8 cellular contexts compared by ENCODE assay signal in the genomic region with DNA sequence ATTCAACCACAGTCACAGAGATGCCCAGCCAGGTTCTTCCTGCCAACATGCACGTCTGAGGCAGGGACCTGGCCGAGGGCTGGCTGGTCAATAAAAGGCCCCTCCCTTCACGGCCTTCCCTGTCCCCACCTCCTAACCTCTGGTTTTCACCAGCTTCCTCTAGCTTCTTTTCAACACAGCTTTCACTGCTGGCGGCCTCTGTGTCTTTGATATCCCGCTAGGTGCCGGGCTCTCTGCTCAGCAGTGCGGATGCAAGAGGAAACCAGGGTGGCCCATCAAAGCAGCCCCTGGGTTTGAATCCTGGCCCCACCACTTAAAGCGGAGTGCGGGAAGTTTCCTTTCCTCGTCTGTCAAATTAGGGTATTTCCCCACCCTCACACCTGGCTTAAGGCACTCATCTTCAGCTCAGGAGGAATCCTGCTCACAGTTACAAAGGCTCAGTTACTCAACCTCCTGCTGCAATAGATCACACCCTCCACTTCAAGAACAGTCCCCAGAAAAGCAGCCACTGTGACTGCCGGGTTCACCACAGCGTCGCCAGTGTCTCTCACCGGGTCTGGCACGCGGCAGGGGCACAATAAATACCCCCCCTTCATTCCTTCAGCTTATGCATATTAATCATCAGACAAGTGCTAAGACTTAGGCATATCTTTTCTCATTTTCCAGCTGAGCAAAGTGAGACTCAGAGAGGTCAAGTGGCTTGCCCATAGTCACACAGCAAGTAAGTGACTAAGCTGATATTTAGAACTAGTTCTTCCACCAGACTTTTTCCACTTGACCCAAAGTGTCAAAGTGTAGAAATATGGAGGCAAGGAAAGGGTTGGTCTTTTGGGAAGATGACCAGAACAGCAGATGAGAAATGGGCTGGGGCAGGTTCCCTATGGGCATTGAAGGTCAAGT. TPM values are rescaled to one million over a fixed set of nuclear protein-coding genes. Genes with fewer than 3 reads are reported as not detected.
DNase-seq lines count a peak whose midpoint lies in the region; ATAC-seq lines count a peak whose summit lies in the region.

No MANE protein-coding gene starts in this region.

- H3K4me1 ChIP-seq in HUES6 (ENCODE audit: control insufficient read depth, insufficient read depth, low read length) (peaks cover 50% of the 10 kb centered on the region), ectodermal cell (ENCODE audit: control insufficient read depth, insufficient read depth, low read length) (peaks cover 16% of the 10 kb centered on the region)

- 24 to 26% methylated on average over 16 of the region's 16 CpGs for WGBS in ectodermal cell, 2 experiments

- in situ Hi-C loops in Caki2 (cut with HindIII; ENCODE audit: low pct_unique_long_range_greater_than_20kb, low sequenced_read_pairs), result no loop called here

- DNase-seq in Caki2 (ENCODE audit: low read depth) (peak; percentile 43), NCI-H446 (lab: John Stamatoyannopoulos, UW) (no peak), NCI-H774 (lab: John Stamatoyannopoulos, UW) (no peak)
- peak; percentile 41 to 44 for DNase-seq in stimulated activated CD4-positive, alpha-beta T cell treated with anti-CD3 and anti-CD28 coated beads, Interleukin-2, amount 100 ng/mL, for 48 hours

- no peak overlapping the region; the same call in 1 of the 2 replicates for H3K4me3 ChIP-seq in HUES6 (ENCODE audit: low read depth, low read length)
- H3K4me3 ChIP-seq in ectodermal cell (ENCODE audit: insufficient read depth, low read depth, low read length), result no peak overlapping the region

- no peaks in the 10 kb centered on the region for H3K9me3 ChIP-seq in HUES6 (ENCODE audit: control insufficient read depth, insufficient read depth, low read depth, low read length)
- no peaks in the 10 kb centered on the region for H3K9me3 ChIP-seq in ectodermal cell (ENCODE audit: control insufficient read depth, low read length)

- ATAC-seq in activated CD4-positive, CD25-positive, alpha-beta regulatory T cell treated with anti-CD3 and anti-CD28 coated beads, Interleukin-2, amount 50 U/mL, for 24 hours, result peak; percentile 92 to 93
- ATAC-seq in GM18868 (IDR thresholded peaks at IDR 0.05; ENCODE audit: unreplicated experiment), result no peak

- peak overlapping the region; percentile 6 for H3K9ac ChIP-seq in HUES6 (ENCODE audit: low read length)

- no peaks in the 10 kb centered on the region for H3K36me3 ChIP-seq in HUES6 (ENCODE audit: control insufficient read depth, insufficient read depth, low read length)
- H3K36me3 ChIP-seq in ectodermal cell (ENCODE audit: control insufficient read depth, insufficient read depth, low read length), result no peaks in the 10 kb centered on the region

- H3K27ac ChIP-seq in HUES6 (ENCODE audit: low read depth, low read length) (no peak overlapping the region), ectodermal cell (ENCODE audit: insufficient read depth, low read depth, low read length, poor library complexity, severe bottlenecking) (peak overlapping the region; percentile 30)

- H3K27me3 ChIP-seq in HUES6 (ENCODE audit: control insufficient read depth, insufficient read depth, low read length) (no peaks in the 10 kb centered on the region), ectodermal cell (ENCODE audit: control insufficient read depth, insufficient read depth, low read length, poor library complexity, severe bottlenecking) (no peaks in the 10 kb centered on the region)

RNA-seq across cellular contexts. Expression of a gene that starts 45.7 kb away (rescaled TPM):
- total RNA-seq in Caki2 (2014; rRNA removed; shearing (Covaris generic); ENCODE audit: low replicate concordance), result 93.9 and 117 TPM in 2 replicates
- polyA plus RNA-seq in ectodermal cell (2013, experiment 1 of 4), result 86.1 TPM
- 79.4 TPM for polyA plus RNA-seq in ectodermal cell (2013, experiment 2 of 4)
- 71.1 TPM for polyA plus RNA-seq in ectodermal cell (2013, experiment 3 of 4)
- polyA plus RNA-seq in ectodermal cell (2013, experiment 4 of 4), result 75.0 TPM

RNA-seq across cellular contexts. Expression of a gene that starts 48.0 kb away (rescaled TPM):
- total RNA-seq in Caki2 (2014; rRNA removed; shearing (Covaris generic); ENCODE audit: low replicate concordance), result 412 and 414 TPM in 2 replicates
- polyA plus RNA-seq in ectodermal cell (2013, experiment 1 of 4), result 179 TPM
- 216 TPM for polyA plus RNA-seq in ectodermal cell (2013, experiment 2 of 4)
- polyA plus RNA-seq in ectodermal cell (2013, experiment 3 of 4), result 128 TPM
- polyA plus RNA-seq in ectodermal cell (2013, experiment 4 of 4), result 141 TPM

Comparison
In these comparisons a context has a peak if more than half of its experiments do, and no peak if none do; other contexts are left out.
1. DNase-seq: peak in Caki2 (single experiment) and stimulated activated CD4-positive, alpha-beta T cell treated with anti-CD3 and anti-CD28 coated beads, Interleukin-2, amount 100 ng/mL, for 48 hours (2 of 2); none in NCI-H446 (0 of 2) and NCI-H774 (single experiment).